In genomic region chr14:99518441-99519346, GRCh38 we compare ENCODE assay signal across 9 cellular contexts. TPM values are rescaled to one million over a fixed set of nuclear protein-coding genes. Genes with fewer than 3 reads are reported as not detected.
DNase-seq lines count a peak whose midpoint lies in the region; ATAC-seq and TF ChIP-seq lines count a peak whose summit lies in the region.
"Had no signal": no experiment of that assay in that cellular context is flagged by ENCODE, and none has a peak within 500 bp of the region (broad histone marks: within the 10 kb centered on the region; RNA-seq: fewer than 3 reads in every experiment).

No MANE protein-coding gene starts in this region.

- no peak overlapping the region for H3K27ac ChIP-seq in RWPE2 (ENCODE audit: poor library complexity, severe bottlenecking)
- H3K27ac ChIP-seq in prostate gland = no peak overlapping the region
- H3K27ac ChIP-seq in aorta (ENCODE audit: low read depth in 1 of 2, low read length in 2 of 2) = no peak overlapping the region
- H3K27ac ChIP-seq: SK-N-MC had no signal

- ATAC-seq in GM21360 (IDR thresholded peaks at IDR 0.05; ENCODE audit: unreplicated experiment) = peak; percentile 58
- peak; percentile 66 for ATAC-seq in RWPE2 (ENCODE audit: low read depth)
- peak; percentile 71 for ATAC-seq in aorta (ENCODE audit: low FRiP score)

- in situ Hi-C loops in KBM-7 (cut with MboI; ENCODE audit: low pct_unique_long_range_greater_than_20kb, low sequenced_read_pairs) = loop anchor here (25.0 kb wide), 1 partner anchor 369 kb away; no protein-coding TSS in a partner anchor

- TF ChIP-seq POLR2A in prostate gland (IDR thresholded peaks at IDR 0.05) = no peak

- WGBS in prostate gland = 38% methylated on average over 21 of the region's 21 CpGs
- 22 to 32% methylated on average over 16 to 21 of the region's 21 CpGs for WGBS in aorta, 2 donors

- H3K4me1 ChIP-seq in RWPE2 (ENCODE audit: insufficient read depth, poor library complexity, severe bottlenecking) (peaks cover 12% of the 10 kb centered on the region), prostate gland (replicated peaks) (peaks cover 10% of the 10 kb centered on the region), aorta (ENCODE audit: control insufficient read depth in 1 of 2, insufficient read depth in 2 of 2, low read length in 2 of 2) (no peaks in the 10 kb centered on the region)

- H3K9me3 ChIP-seq in RWPE2 (ENCODE audit: severe bottlenecking) (no peaks in the 10 kb centered on the region), prostate gland (no peaks in the 10 kb centered on the region), aorta (ENCODE audit: control insufficient read depth, low read length) (no peaks in the 10 kb centered on the region)

- H3K27me3 ChIP-seq in RWPE2 (ENCODE audit: insufficient read depth, poor library complexity, severe bottlenecking) = no peaks in the 10 kb centered on the region
- no peaks in the 10 kb centered on the region for H3K27me3 ChIP-seq in prostate gland (replicated peaks; ENCODE audit: insufficient read depth)
- H3K27me3 ChIP-seq in aorta (ENCODE audit: control insufficient read depth in 1 of 2, insufficient read depth in 2 of 2, low read length in 1 of 2) = no peaks in the 10 kb centered on the region

- TF ChIP-seq CTCF in RWPE2 (IDR thresholded peaks at IDR 0.05; ENCODE audit: poor library complexity, severe bottlenecking) (peak; percentile 98), prostate gland (IDR thresholded peaks at IDR 0.05) (peak; percentile 97 to 98 (median 98))

- peak; percentile 80 for DNase-seq in COLO668 (lab: John Stamatoyannopoulos, UW; ENCODE audit: unreplicated experiment)
- peak; percentile 74 for DNase-seq in KBM-7
- DNase-seq in RWPE2 (ENCODE audit: low spot score) = peak; percentile 81
- peak; percentile 61 for DNase-seq in activated gamma-delta T cell (lab: John Stamatoyannopoulos, UW)
- DNase-seq in head of caudate nucleus = peak; percentile 56 to 91 (median 79)
- DNase-seq in prostate gland (ENCODE audit: low spot score) = peak; percentile 73
- peak; percentile 77 to 91 for DNase-seq in aorta

- H3K36me3 ChIP-seq in RWPE2 (ENCODE audit: low read depth) = peaks cover 25% of the 10 kb centered on the region; the same call in 1 of the 2 replicates
- H3K36me3 ChIP-seq in prostate gland = peaks cover 0 to 4% of the 10 kb centered on the region in 2 donors
- H3K36me3 ChIP-seq in aorta (ENCODE audit: control insufficient read depth in 1 of 2, insufficient read depth in 2 of 2, low read length in 1 of 2) = no peaks in the 10 kb centered on the region

- no peak overlapping the region for H3K4me3 ChIP-seq in RWPE2 (ENCODE audit: severe bottlenecking)
- H3K4me3 ChIP-seq in prostate gland = no peak overlapping the region
- no peak overlapping the region for H3K4me3 ChIP-seq in aorta (ENCODE audit: low read length in 2 of 2)
- H3K4me3 ChIP-seq: SK-N-MC had no signal

- intact Hi-C loops in head of caudate nucleus (cut with DNase I) (no loop called here), prostate gland (cut with DNase I) (loop anchor here (1.0 to 10.0 kb wide), 3 partner anchors 111 to 376 kb away; partner anchors contain the start of gene EML1), aorta (cut with DNase I) (loop anchor here in 1 of 2 donors (1.0 kb wide), 1 partner anchor 110 kb away; no protein-coding TSS in a partner anchor)

RNA-seq across cellular contexts. Expression of gene CCNK, which starts 37.5 kb away (rescaled TPM):
- 10 to 100 TPM; 15.5 to 43.1 TPM for total RNA-seq in prostate gland
- 10 to 100 TPM; 40.5 to 40.9 TPM for total RNA-seq in aorta
- polyA plus RNA-seq in aorta = 10 to 100 TPM; 11.2 to 12.5 TPM

RNA-seq across cellular contexts. Expression of gene SETD3, which starts 38.0 kb away (rescaled TPM):
- total RNA-seq in prostate gland = 100 to 1,000 TPM in 1 of 2 donors, 10 to 100 TPM in 1; 59.5 to 106 TPM
- total RNA-seq in aorta = 10 to 100 TPM; 60.7 to 66.0 TPM
- 10 to 100 TPM; 41.0 to 53.0 TPM for polyA plus RNA-seq in aorta
